In the genomic region with DNA sequence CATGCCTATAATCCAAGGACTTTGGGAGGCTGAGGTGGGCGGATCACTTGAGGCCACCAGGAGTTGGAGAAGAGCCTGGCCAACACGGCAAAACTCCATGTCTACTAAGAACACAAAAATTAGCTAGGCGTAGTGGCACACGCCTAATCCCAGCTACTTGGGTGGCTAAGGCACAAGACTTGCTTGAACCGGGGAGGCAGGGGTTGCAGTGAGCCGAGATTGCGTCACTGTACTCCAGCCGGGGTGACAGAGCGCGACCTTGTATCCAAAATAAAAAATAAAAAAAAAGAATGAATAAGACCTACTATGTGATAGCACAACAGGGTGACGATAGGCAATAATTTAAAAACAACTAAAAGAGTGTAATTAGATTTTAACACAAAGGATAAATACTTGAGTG, we compare ENCODE assay signal across 2 cellular contexts.
A peak's percentile ranks its signal among the peaks of the same experiment; 100 is the strongest.
TF ChIP-seq lines count a peak whose summit lies in the region.

No MANE protein-coding gene starts in this region.

TF ChIP-seq in HepG2, 621 proteins besides CTCF, POLR2A, EP300 and RAD21 (continued from another document):
- TF ChIP-seq ZNF501 (CRISPR knock-in tag; IDR thresholded peaks at IDR 0.05) (no peak), NCOA2 (CRISPR knock-in tag; IDR thresholded peaks at IDR 0.05) (no peak), ZKSCAN1 (IDR thresholded peaks at IDR 0.05; ENCODE audit: low read length) (peak; percentile 63; the same call in 1 of the 2 replicates)
- TF ChIP-seq, protein P1, sequence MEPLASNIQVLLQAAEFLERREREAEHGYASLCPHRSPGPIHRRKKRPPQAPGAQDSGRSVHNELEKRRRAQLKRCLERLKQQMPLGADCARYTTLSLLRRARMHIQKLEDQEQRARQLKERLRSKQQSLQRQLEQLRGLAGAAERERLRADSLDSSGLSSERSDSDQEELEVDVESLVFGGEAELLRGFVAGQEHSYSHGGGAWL (CRISPR knock-in tag; IDR thresholded peaks at IDR 0.05) = no peak
- TF ChIP-seq, protein P2, sequence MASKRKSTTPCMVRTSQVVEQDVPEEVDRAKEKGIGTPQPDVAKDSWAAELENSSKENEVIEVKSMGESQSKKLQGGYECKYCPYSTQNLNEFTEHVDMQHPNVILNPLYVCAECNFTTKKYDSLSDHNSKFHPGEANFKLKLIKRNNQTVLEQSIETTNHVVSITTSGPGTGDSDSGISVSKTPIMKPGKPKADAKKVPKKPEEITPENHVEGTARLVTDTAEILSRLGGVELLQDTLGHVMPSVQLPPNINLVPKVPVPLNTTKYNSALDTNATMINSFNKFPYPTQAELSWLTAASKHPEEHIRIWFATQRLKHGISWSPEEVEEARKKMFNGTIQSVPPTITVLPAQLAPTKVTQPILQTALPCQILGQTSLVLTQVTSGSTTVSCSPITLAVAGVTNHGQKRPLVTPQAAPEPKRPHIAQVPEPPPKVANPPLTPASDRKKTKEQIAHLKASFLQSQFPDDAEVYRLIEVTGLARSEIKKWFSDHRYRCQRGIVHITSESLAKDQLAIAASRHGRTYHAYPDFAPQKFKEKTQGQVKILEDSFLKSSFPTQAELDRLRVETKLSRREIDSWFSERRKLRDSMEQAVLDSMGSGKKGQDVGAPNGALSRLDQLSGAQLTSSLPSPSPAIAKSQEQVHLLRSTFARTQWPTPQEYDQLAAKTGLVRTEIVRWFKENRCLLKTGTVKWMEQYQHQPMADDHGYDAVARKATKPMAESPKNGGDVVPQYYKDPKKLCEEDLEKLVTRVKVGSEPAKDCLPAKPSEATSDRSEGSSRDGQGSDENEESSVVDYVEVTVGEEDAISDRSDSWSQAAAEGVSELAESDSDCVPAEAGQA (IDR thresholded peaks at IDR 0.05; ENCODE audit: low read depth) = no peak
- TF ChIP-seq, protein P2 (CRISPR knock-in tag; IDR thresholded peaks at IDR 0.05; ENCODE audit: borderline replicate concordance) = no peak

TF ChIP-seq in K562, 482 proteins besides CTCF, POLR2A, EP300 and RAD21 (continued from another document):
- TF ChIP-seq, protein P3, sequence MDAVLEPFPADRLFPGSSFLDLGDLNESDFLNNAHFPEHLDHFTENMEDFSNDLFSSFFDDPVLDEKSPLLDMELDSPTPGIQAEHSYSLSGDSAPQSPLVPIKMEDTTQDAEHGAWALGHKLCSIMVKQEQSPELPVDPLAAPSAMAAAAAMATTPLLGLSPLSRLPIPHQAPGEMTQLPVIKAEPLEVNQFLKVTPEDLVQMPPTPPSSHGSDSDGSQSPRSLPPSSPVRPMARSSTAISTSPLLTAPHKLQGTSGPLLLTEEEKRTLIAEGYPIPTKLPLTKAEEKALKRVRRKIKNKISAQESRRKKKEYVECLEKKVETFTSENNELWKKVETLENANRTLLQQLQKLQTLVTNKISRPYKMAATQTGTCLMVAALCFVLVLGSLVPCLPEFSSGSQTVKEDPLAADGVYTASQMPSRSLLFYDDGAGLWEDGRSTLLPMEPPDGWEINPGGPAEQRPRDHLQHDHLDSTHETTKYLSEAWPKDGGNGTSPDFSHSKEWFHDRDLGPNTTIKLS (IDR thresholded peaks at IDR 0.05; ENCODE audit: borderline replicate concordance, low read depth) = no peak
- TF ChIP-seq CEBPB (tag; IDR thresholded peaks at IDR 0.05) (peak; percentile 38), GATAD2A (IDR thresholded peaks at IDR 0.05) (no peak), CBX1 (IDR thresholded peaks at IDR 0.05; ENCODE audit: low read depth) (no peak), TRIM24 (IDR thresholded peaks at IDR 0.05) (peak; percentile 40 to 50; a peak in 2 of 4 replicates)
- TF ChIP-seq, protein P4, sequence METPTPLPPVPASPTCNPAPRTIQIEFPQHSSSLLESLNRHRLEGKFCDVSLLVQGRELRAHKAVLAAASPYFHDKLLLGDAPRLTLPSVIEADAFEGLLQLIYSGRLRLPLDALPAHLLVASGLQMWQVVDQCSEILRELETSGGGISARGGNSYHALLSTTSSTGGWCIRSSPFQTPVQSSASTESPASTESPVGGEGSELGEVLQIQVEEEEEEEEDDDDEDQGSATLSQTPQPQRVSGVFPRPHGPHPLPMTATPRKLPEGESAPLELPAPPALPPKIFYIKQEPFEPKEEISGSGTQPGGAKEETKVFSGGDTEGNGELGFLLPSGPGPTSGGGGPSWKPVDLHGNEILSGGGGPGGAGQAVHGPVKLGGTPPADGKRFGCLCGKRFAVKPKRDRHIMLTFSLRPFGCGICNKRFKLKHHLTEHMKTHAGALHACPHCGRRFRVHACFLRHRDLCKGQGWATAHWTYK (CRISPR knock-in tag; IDR thresholded peaks at IDR 0.05) = no peak
